Comparison of ENCODE assay signal across 8 cellular contexts in the genomic region with DNA sequence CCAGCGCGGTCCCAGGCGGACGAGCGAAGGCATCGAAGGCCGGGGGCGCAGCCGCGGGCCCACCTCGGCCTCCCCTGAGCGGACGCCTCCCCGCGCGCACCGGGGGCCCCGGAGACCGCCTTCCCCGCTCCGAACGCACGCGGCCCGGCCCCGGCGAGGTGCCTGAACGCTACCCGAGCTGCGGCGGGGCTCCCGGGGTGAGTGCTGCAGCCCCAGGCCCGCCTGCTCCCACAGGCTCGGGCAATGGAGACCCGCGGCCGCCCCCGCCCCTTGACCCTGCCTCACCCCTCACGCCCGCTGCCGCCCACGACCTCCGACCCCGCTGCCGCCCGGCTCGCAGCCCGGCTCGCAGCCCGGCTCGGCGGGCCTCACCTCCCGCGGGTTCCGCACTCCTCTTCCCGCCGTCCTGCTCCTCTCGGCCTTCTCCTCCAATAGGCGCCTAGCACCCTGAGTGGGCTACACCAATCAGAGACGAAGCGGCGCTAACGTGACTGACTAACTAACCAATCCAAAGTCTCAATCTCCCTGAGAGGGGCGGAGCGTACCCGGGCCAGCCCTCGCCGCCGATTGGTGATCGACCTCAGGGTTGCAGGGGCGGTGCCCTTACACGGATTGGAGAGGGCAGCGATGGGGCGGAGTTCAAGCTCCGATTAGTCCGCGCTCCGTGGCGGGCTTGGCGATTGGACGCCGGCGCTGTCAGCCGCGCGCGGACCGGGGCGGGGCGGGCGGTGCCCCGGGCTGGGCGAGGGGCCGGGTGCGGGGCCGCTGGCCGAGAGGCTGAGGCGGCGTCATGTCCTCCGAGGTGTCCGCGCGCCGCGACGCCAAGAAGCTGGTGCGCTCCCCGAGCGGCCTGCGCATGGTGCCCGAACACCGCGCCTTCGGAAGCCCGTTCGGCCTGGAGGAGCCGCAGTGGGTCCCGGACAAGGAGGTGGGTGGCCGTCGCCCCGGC. TPM values are rescaled to one million over a fixed set of nuclear protein-coding genes. Genes with fewer than 3 reads are reported as not detected.
DNase-seq lines count a peak whose midpoint lies in the region; ATAC-seq, FAIRE-seq and TF ChIP-seq lines count a peak whose summit lies in the region.

A gene (minus strand): TSS at position 400 of the 949 bp plus-strand sequence. CDS start 4,364 bp downstream, outside the sequence.
A gene (plus strand): TSS at position 759 of the 949 bp plus-strand sequence. CDS start 32 bp downstream, at position 791.

- H3K4me3 ChIP-seq in sigmoid colon: peak within 1 kb of the TSS; percentile 48 to 97 (median 94)

- peak within 1 kb of the TSS; percentile 78 to 94 (median 88) for H3K27ac Mint-ChIP-seq in brain

- FAIRE-seq in TTC549 (lab: Jason Lieb, UNC): peak; percentile 94

- ATAC-seq in GM18520 (IDR thresholded peaks at IDR 0.05; ENCODE audit: unreplicated experiment) (peak; percentile 93), HG03064 (IDR thresholded peaks at IDR 0.05; ENCODE audit: low read depth, unreplicated experiment) (peak; percentile 89)

- peak within 1 kb of the TSS; percentile 85 for H3K27ac ChIP-seq in 22Rv1
- peak within 1 kb of the TSS; percentile 86 to 96 (median 92) for H3K27ac ChIP-seq in sigmoid colon

- no peak for TF ChIP-seq EP300 in sigmoid colon (IDR thresholded peaks at IDR 0.05)

- peaks cover 0 to 2% (median 0%) of the 10 kb centered on the region in 5 experiments for H3K9me3 Mint-ChIP-seq in brain

- intact Hi-C loops in sigmoid colon (cut with DNase I): no loop called here

- peaks cover 12% of the 10 kb centered on the region for H3K36me3 Mint-ChIP-seq in brain

- H3K4me1 Mint-ChIP-seq in brain: peaks cover 59% of the 10 kb centered on the region

- TF ChIP-seq POLR2A in sigmoid colon (IDR thresholded peaks at IDR 0.05): no peak

- H3K9me3 ChIP-seq in sigmoid colon: no peaks in the 10 kb centered on the region

- no peaks in the 10 kb centered on the region for H3K27me3 ChIP-seq in sigmoid colon

- peaks cover 10% of the 10 kb centered on the region for H3K27me3 Mint-ChIP-seq in brain

- peak within 1 kb of the TSS; percentile 87 to 97 (median 94) for H3K4me3 Mint-ChIP-seq in brain

- TF ChIP-seq CTCF in 22Rv1 (IDR thresholded peaks at IDR 0.05): no peak
- no peak for TF ChIP-seq CTCF in brain (conservative IDR thresholded peaks at IDR 0.05)
- no peak for TF ChIP-seq CTCF in sigmoid colon (IDR thresholded peaks at IDR 0.05)

- H3K4me1 ChIP-seq in sigmoid colon: peaks cover 0 to 75% (median 61%) of the 10 kb centered on the region in 4 donors

- H3K36me3 ChIP-seq in sigmoid colon: no peaks in the 10 kb centered on the region

- 1% methylated on average over 121 of the region's 121 CpGs for WGBS in sigmoid colon, 2 donors

- DNase-seq in NCI-H2107 treated with DMSO at 0.1 percent for 48 hours (lab: John Stamatoyannopoulos, UW; ENCODE audit: unreplicated experiment): peak; percentile 100
- DNase-seq in iPS DF 4.7 (ENCODE audit: extremely low read depth, low spot score): peak; percentile 96
- peak; percentile 100 for DNase-seq in sigmoid colon

RNA-seq across cellular contexts. Expression of the first gene that starts in this region (rescaled TPM):
- 17.5 TPM for polyA plus RNA-seq in brain (ENCODE audit: insufficient read depth, low read depth, low replicate concordance)
- 1 to 10 TPM; 1.8 to 7.5 (median 2.0) TPM for total RNA-seq in sigmoid colon
- 10 to 100 TPM in 1 of 3 donors, 1 to 10 TPM in 2; 3.6 to 15.7 (median 5.1) TPM for polyA plus RNA-seq in sigmoid colon

RNA-seq across cellular contexts. Expression of the second gene that starts in this region (rescaled TPM):
- 47.5 TPM for polyA plus RNA-seq in brain (ENCODE audit: insufficient read depth, low read depth, low replicate concordance)
- total RNA-seq in sigmoid colon: 100 to 1,000 TPM in 1 of 4 donors, 10 to 100 TPM in 3; 84.2 to 106 (median 89.4) TPM
- 10 to 100 TPM; 41.7 to 90.1 (median 61.7) TPM for polyA plus RNA-seq in sigmoid colon

Comparison
In these comparisons a context has a peak if more than half of its experiments do, and no peak if none do; other contexts are left out.
1. Peak in every context shown above with its lines: DNase-seq, ATAC-seq, H3K4me3 ChIP-seq and H3K27ac ChIP-seq.